Comparison of ENCODE assay signal across 1 cellular context in the genomic region with DNA sequence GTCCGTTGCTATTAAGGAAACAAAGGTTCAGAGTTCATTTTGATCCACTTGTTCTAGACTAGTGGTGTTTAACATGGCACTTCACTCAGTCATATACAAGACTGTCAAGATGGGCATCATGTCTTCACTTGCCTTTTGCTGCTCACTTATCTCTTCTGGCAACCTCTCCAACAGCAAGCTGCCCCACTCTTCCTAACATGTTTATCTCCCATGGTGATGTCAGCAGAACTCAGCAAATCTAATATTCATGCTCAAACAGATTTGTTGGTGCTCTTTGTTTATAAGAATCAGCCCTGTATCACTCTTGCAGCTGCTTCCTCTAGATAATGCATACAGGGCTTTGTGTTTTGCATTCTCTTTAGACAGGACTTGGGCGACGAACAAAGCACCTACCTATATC.
TF ChIP-seq lines count a peak whose summit lies in the region.

No MANE protein-coding gene starts in this region.

TF ChIP-seq in K562, 482 proteins besides CTCF, POLR2A, EP300 and RAD21 (continued from another document and continues in another):
- TF ChIP-seq ZNF24 (IDR thresholded peaks at IDR 0.05) (peak; percentile 39; the same call in 1 of the 2 replicates), PHB2 (IDR thresholded peaks at IDR 0.05; ENCODE audit: low read depth) (no peak), ZNF778 (CRISPR knock-in tag; IDR thresholded peaks at IDR 0.05) (no peak), E2F3 (CRISPR knock-in tag; IDR thresholded peaks at IDR 0.05) (no peak), STAT5A (IDR thresholded peaks at IDR 0.05; ENCODE audit: borderline replicate concordance, low read length) (peak; percentile 36; the same call in 1 of the 2 replicates), NBN (IDR thresholded peaks at IDR 0.05; ENCODE audit: low read depth) (no peak), ARID1B (IDR thresholded peaks at IDR 0.05) (peak; percentile 84), JUN (IDR thresholded peaks at IDR 0.05; ENCODE audit: borderline replicate concordance, low read depth, low read length) (no peak), JUN (CRISPR knock-in tag; IDR thresholded peaks at IDR 0.05; ENCODE audit: borderline replicate concordance) (no peak), NFE2L1 (tag; IDR thresholded peaks at IDR 0.05; ENCODE audit: borderline replicate concordance, low read depth) (no peak), RB1 (IDR thresholded peaks at IDR 0.05; ENCODE audit: low read depth) (no peak), MXI1 (IDR thresholded peaks at IDR 0.05; ENCODE audit: low read depth, low read length) (no peak), SOX6 (IDR thresholded peaks at IDR 0.05) (peak; percentile 92), CBFA2T2 (conservative IDR thresholded peaks at IDR 0.05) (peak; percentile 86), RFX5 (IDR thresholded peaks at IDR 0.05; ENCODE audit: low read depth, low read length) (no peak), RBM22 (IDR thresholded peaks at IDR 0.05; ENCODE audit: low read depth, low read length, poor library complexity, severe bottlenecking) (no peak), XRCC4 (IDR thresholded peaks at IDR 0.05; ENCODE audit: extremely low read depth, insufficient read depth, insufficient read length) (no peak), HOXB6 (CRISPR knock-in tag; IDR thresholded peaks at IDR 0.05; ENCODE audit: borderline replicate concordance) (no peak), MECOM (CRISPR knock-in tag; IDR thresholded peaks at IDR 0.05) (no peak; the same call in 1 of the 2 replicates), TSC22D4 (tag; IDR thresholded peaks at IDR 0.05) (no peak), L3MBTL2 (IDR thresholded peaks at IDR 0.05) (no peak), OTX1 (CRISPR knock-in tag; IDR thresholded peaks at IDR 0.05) (no peak), BDP1 (IDR thresholded peaks at IDR 0.05; ENCODE audit: insufficient read depth, insufficient read length) (no peak), POLR2AphosphoS2 (IDR thresholded peaks at IDR 0.05; ENCODE audit: low read length) (no peak), ILK (tag; IDR thresholded peaks at IDR 0.05; ENCODE audit: borderline replicate concordance, low read depth) (no peak), ZNF316 (IDR thresholded peaks at IDR 0.05) (no peak), SAFB2 (IDR thresholded peaks at IDR 0.05; ENCODE audit: borderline replicate concordance, low read depth, low read length, severe bottlenecking) (no peak), PML (IDR thresholded peaks at IDR 0.05; ENCODE audit: low read length) (no peak; the same call in 1 of the 2 replicates), CCAR2 (IDR thresholded peaks at IDR 0.05; ENCODE audit: low read depth, low read length) (no peak), RCOR1 (IDR thresholded peaks at IDR 0.05; ENCODE audit: borderline replicate concordance in 1 of 2, low read depth in 2 of 2, low read length in 2 of 2) (peak; percentile 45 to 69; a peak in 3 of 4 replicates), CBX2 (IDR thresholded peaks at IDR 0.05; ENCODE audit: insufficient read depth, low read length, poor library complexity, severe bottlenecking) (no peak), RBM14 (IDR thresholded peaks at IDR 0.05; ENCODE audit: borderline replicate concordance, insufficient read depth, low read depth, low read length) (no peak), LARP7 (IDR thresholded peaks at IDR 0.05) (no peak), NCOA6 (IDR thresholded peaks at IDR 0.05) (no peak), MCM2 (IDR thresholded peaks at IDR 0.05; ENCODE audit: low read depth) (no peak), ZFP36 (IDR thresholded peaks at IDR 0.05; ENCODE audit: low read depth, low read length, partially characterized antibody) (no peak), THRAP3 (IDR thresholded peaks at IDR 0.05; ENCODE audit: borderline replicate concordance) (no peak), NFE2 (IDR thresholded peaks at IDR 0.05; ENCODE audit: low read depth) (0 out of 2 replicates have a peak, but pooled peaks have one; percentile 38), MBD2 (IDR thresholded peaks at IDR 0.05; ENCODE audit: borderline replicate concordance, low read depth) (no peak), SREBF2 (CRISPR knock-in tag; IDR thresholded peaks at IDR 0.05) (no peak), ZNF707 (CRISPR knock-in tag; conservative IDR thresholded peaks at IDR 0.05) (no peak), MAFG (tag; conservative IDR thresholded peaks at IDR 0.05) (peak; percentile 30), ZNF561 (CRISPR knock-in tag; conservative IDR thresholded peaks at IDR 0.05) (no peak), CBX8 (IDR thresholded peaks at IDR 0.05; ENCODE audit: borderline replicate concordance, extremely low read depth, low read depth, low read length, poor library complexity, severe bottlenecking) (no peak), TRIM24 (IDR thresholded peaks at IDR 0.05) (peak; percentile 60 to 65; a peak in 3 of 4 replicates), PPARD (CRISPR knock-in tag; IDR thresholded peaks at IDR 0.05) (no peak), KLF16 (IDR thresholded peaks at IDR 0.05) (no peak), DPF2 (IDR thresholded peaks at IDR 0.05) (0 out of 2 replicates have a peak, but pooled peaks have one; percentile 56), DDX20 (tag; IDR thresholded peaks at IDR 0.05; ENCODE audit: low read depth) (no peak), CHD2 (IDR thresholded peaks at IDR 0.05; ENCODE audit: low read depth, low read length) (no peak)
- TF ChIP-seq, protein P1, sequence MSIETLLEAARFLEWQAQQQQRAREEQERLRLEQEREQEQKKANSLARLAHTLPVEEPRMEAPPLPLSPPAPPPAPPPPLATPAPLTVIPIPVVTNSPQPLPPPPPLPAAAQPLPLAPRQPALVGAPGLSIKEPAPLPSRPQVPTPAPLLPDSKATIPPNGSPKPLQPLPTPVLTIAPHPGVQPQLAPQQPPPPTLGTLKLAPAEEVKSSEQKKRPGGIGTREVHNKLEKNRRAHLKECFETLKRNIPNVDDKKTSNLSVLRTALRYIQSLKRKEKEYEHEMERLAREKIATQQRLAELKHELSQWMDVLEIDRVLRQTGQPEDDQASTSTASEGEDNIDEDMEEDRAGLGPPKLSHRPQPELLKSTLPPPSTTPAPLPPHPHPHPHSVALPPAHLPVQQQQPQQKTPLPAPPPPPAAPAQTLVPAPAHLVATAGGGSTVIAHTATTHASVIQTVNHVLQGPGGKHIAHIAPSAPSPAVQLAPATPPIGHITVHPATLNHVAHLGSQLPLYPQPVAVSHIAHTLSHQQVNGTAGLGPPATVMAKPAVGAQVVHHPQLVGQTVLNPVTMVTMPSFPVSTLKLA (conservative IDR thresholded peaks at IDR 0.05), result peak in 1 of 2 experiments; percentile 31; a peak in 1 of 4 replicates
- TF ChIP-seq, protein P2, sequence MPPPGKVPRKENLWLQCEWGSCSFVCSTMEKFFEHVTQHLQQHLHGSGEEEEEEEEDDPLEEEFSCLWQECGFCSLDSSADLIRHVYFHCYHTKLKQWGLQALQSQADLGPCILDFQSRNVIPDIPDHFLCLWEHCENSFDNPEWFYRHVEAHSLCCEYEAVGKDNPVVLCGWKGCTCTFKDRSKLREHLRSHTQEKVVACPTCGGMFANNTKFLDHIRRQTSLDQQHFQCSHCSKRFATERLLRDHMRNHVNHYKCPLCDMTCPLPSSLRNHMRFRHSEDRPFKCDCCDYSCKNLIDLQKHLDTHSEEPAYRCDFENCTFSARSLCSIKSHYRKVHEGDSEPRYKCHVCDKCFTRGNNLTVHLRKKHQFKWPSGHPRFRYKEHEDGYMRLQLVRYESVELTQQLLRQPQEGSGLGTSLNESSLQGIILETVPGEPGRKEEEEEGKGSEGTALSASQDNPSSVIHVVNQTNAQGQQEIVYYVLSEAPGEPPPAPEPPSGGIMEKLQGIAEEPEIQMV (tag; conservative IDR thresholded peaks at IDR 0.05; ENCODE audit: low read depth), result no peak
- TF ChIP-seq, protein P3, sequence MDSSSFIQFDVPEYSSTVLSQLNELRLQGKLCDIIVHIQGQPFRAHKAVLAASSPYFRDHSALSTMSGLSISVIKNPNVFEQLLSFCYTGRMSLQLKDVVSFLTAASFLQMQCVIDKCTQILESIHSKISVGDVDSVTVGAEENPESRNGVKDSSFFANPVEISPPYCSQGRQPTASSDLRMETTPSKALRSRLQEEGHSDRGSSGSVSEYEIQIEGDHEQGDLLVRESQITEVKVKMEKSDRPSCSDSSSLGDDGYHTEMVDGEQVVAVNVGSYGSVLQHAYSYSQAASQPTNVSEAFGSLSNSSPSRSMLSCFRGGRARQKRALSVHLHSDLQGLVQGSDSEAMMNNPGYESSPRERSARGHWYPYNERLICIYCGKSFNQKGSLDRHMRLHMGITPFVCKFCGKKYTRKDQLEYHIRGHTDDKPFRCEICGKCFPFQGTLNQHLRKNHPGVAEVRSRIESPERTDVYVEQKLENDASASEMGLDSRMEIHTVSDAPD (CRISPR knock-in tag; IDR thresholded peaks at IDR 0.05), result no peak
- TF ChIP-seq, protein P4, sequence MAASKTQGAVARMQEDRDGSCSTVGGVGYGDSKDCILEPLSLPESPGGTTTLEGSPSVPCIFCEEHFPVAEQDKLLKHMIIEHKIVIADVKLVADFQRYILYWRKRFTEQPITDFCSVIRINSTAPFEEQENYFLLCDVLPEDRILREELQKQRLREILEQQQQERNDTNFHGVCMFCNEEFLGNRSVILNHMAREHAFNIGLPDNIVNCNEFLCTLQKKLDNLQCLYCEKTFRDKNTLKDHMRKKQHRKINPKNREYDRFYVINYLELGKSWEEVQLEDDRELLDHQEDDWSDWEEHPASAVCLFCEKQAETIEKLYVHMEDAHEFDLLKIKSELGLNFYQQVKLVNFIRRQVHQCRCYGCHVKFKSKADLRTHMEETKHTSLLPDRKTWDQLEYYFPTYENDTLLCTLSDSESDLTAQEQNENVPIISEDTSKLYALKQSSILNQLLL (CRISPR knock-in tag; IDR thresholded peaks at IDR 0.05; ENCODE audit: borderline replicate concordance), result no peak
- TF ChIP-seq, protein P5, sequence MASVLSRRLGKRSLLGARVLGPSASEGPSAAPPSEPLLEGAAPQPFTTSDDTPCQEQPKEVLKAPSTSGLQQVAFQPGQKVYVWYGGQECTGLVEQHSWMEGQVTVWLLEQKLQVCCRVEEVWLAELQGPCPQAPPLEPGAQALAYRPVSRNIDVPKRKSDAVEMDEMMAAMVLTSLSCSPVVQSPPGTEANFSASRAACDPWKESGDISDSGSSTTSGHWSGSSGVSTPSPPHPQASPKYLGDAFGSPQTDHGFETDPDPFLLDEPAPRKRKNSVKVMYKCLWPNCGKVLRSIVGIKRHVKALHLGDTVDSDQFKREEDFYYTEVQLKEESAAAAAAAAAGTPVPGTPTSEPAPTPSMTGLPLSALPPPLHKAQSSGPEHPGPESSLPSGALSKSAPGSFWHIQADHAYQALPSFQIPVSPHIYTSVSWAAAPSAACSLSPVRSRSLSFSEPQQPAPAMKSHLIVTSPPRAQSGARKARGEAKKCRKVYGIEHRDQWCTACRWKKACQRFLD (CRISPR knock-in tag; IDR thresholded peaks at IDR 0.05), result no peak
- TF ChIP-seq, protein P6, sequence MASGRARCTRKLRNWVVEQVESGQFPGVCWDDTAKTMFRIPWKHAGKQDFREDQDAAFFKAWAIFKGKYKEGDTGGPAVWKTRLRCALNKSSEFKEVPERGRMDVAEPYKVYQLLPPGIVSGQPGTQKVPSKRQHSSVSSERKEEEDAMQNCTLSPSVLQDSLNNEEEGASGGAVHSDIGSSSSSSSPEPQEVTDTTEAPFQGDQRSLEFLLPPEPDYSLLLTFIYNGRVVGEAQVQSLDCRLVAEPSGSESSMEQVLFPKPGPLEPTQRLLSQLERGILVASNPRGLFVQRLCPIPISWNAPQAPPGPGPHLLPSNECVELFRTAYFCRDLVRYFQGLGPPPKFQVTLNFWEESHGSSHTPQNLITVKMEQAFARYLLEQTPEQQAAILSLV (tag; IDR thresholded peaks at IDR 0.05), result no peak
- TF ChIP-seq, protein P7, sequence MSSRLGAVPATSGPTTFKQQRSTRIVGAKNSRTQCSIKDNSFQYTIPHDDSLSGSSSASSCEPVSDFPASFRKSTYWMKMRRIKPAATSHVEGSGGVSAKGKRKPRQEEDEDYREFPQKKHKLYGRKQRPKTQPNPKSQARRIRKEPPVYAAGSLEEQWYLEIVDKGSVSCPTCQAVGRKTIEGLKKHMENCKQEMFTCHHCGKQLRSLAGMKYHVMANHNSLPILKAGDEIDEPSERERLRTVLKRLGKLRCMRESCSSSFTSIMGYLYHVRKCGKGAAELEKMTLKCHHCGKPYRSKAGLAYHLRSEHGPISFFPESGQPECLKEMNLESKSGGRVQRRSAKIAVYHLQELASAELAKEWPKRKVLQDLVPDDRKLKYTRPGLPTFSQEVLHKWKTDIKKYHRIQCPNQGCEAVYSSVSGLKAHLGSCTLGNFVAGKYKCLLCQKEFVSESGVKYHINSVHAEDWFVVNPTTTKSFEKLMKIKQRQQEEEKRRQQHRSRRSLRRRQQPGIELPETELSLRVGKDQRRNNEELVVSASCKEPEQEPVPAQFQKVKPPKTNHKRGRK (tag; IDR thresholded peaks at IDR 0.05), result no peak
- TF ChIP-seq, protein P8, sequence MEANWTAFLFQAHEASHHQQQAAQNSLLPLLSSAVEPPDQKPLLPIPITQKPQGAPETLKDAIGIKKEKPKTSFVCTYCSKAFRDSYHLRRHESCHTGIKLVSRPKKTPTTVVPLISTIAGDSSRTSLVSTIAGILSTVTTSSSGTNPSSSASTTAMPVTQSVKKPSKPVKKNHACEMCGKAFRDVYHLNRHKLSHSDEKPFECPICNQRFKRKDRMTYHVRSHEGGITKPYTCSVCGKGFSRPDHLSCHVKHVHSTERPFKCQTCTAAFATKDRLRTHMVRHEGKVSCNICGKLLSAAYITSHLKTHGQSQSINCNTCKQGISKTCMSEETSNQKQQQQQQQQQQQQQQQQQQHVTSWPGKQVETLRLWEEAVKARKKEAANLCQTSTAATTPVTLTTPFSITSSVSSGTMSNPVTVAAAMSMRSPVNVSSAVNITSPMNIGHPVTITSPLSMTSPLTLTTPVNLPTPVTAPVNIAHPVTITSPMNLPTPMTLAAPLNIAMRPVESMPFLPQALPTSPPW (CRISPR knock-in tag; IDR thresholded peaks at IDR 0.05), result no peak
